In genomic region chrX:45722471-45722870, GRCh38 we compare ENCODE assay signal across 16 cellular contexts.
DNase-seq lines count a peak whose midpoint lies in the region; TF ChIP-seq lines count a peak whose summit lies in the region.
"Had no signal": no experiment of that assay in that cellular context is flagged by ENCODE, and none has a peak within 500 bp of the region (broad histone marks: within the 10 kb centered on the region; RNA-seq: fewer than 3 reads in every experiment).

No MANE protein-coding gene starts in this region.

- H3K27ac Mint-ChIP-seq in HFFc6 = peak overlapping the region; percentile 26; the same call in 1 of the 2 replicates
- H3K27ac Mint-ChIP-seq: CD4-positive, CD25-positive, alpha-beta regulatory T cell; CD8-positive, alpha-beta memory T cell had no signal

- H3K4me2 ChIP-seq in SK-N-SH (no peak overlapping the region), osteoblast (ENCODE audit: insufficient read depth, low read length) (no peak overlapping the region)

- H3K4me3 ChIP-seq in SK-N-SH (ENCODE audit: low read depth in 2 of 2, low read length in 1 of 2) (no peak overlapping the region), fibroblast of mammary gland (ENCODE audit: control insufficient read depth, low read depth, low read length) (no peak overlapping the region), osteoblast (ENCODE audit: insufficient read depth, low read length) (no peak overlapping the region)
- H3K4me3 ChIP-seq: GM23248 had no signal

- peaks cover 16% of the 10 kb centered on the region for H3F3A ChIP-seq in SK-N-SH (replicated peaks; ENCODE audit: insufficient read depth)

- H2AFZ ChIP-seq in SK-N-SH (ENCODE audit: low read depth) (peak overlapping the region; percentile 21; the same call in 1 of the 2 replicates), osteoblast (ENCODE audit: low read length) (no peak overlapping the region)
- H2AFZ ChIP-seq: GM23248 had no signal

- TF ChIP-seq CTCF in HFFc6 (IDR thresholded peaks at IDR 0.05) (no peak), SK-N-SH (IDR thresholded peaks at IDR 0.05) (no peak), fibroblast of mammary gland (conservative IDR thresholded peaks at IDR 0.05; ENCODE audit: control insufficient read depth, insufficient read depth, low read depth, low read length) (no peak), osteoblast (IDR thresholded peaks at IDR 0.05; ENCODE audit: extremely low read depth, low read depth, low read length) (no peak)

- DNase-seq in HFFc6 (no peak), SK-N-SH (no peak), fibroblast of mammary gland (ENCODE audit: low read depth) (peak; percentile 37), osteoblast (ENCODE audit: insufficient read length, low spot score, missing footprints) (peak; percentile 41), NCI-H82 treated with DMSO at 0.1 percent for 48 hours (lab: John Stamatoyannopoulos, UW; ENCODE audit: unreplicated experiment) (no peak)
- no peak for DNase-seq in activated CD4-positive, alpha-beta T cell treated with anti-CD3 and anti-CD28 coated beads, Interleukin-2, amount 50 U/mL, for 1 hour
- no peak for DNase-seq in activated naive CD4-positive, alpha-beta T cell (lab: John Stamatoyannopoulos, UW)
- DNase-seq: BE2C; C1 segment of cervical spinal cord; CD4-positive, CD25-positive, alpha-beta regulatory T cell; CD8-positive, alpha-beta memory T cell; COR-L47; DMS 273 treated with DMSO at 0.1 percent for 48 hours; DMS53; GM23248; HCEC 1CT had no signal

- 44% methylated on average over 3 of the region's 3 CpGs for WGBS in SK-N-SH (ENCODE audit: low lambda C conversion rate)

- H3K9me3 ChIP-seq in SK-N-SH (no peaks in the 10 kb centered on the region), osteoblast (ENCODE audit: low read depth, low read length) (no peaks in the 10 kb centered on the region)
- H3K9me3 ChIP-seq: BE2C had no signal

- CTCF ChIA-PET in SK-N-SH (lab: Yijun Ruan, JAX) = no interaction called here

- H3K36me3 ChIP-seq in SK-N-SH (replicated peaks in 1 of 2; ENCODE audit: control insufficient read depth in 1 of 2, insufficient read depth in 2 of 2, low read length in 1 of 2) (peaks cover 0 to 4% of the 10 kb centered on the region in 2 experiments), osteoblast (ENCODE audit: insufficient read depth, low read length) (no peaks in the 10 kb centered on the region)
- H3K36me3 ChIP-seq: BE2C had no signal

- H3K4me1 ChIP-seq in SK-N-SH (ENCODE audit: control insufficient read depth in 1 of 2, insufficient read depth in 2 of 2, low read depth in 1 of 2, low read length in 1 of 2) (0 out of 4 replicates have a peak, but pooled peaks cover 0 to 4% of the 10 kb centered on the region in 2 experiments), osteoblast (ENCODE audit: insufficient read depth, low read length) (no peaks in the 10 kb centered on the region)
- H3K4me1 ChIP-seq: BE2C had no signal

- H3K36me3 Mint-ChIP-seq in HFFc6 (ENCODE audit: low read depth) = peaks cover 6% of the 10 kb centered on the region; the same call in 1 of the 2 replicates
- H3K36me3 Mint-ChIP-seq: CD4-positive, CD25-positive, alpha-beta regulatory T cell; CD8-positive, alpha-beta memory T cell had no signal

- H3K27ac ChIP-seq in SK-N-SH (ENCODE audit: low read depth in 2 of 2, low read length in 1 of 2) (peak overlapping the region in 1 of 2 experiments; percentile 38; a peak in 2 of 4 replicates), osteoblast (ENCODE audit: low read depth, low read length) (no peak overlapping the region)
- H3K27ac ChIP-seq: GM23248 had no signal

- H4K20me1 ChIP-seq in SK-N-SH (ENCODE audit: insufficient read depth) = no peaks in the 10 kb centered on the region
- H4K20me1 ChIP-seq in osteoblast (ENCODE audit: insufficient read depth, low read length) = no peaks in the 10 kb centered on the region

- no peaks in the 10 kb centered on the region for H3K27me3 Mint-ChIP-seq in HFFc6 (ENCODE audit: insufficient read depth)
- H3K27me3 Mint-ChIP-seq: CD4-positive, CD25-positive, alpha-beta regulatory T cell had no signal

- no peak overlapping the region for H3K9ac ChIP-seq in SK-N-SH
- H3K9ac ChIP-seq: GM23248 had no signal

- no peak for TF ChIP-seq RAD21 in SK-N-SH (IDR thresholded peaks at IDR 0.05; ENCODE audit: low read length)

- no peak; a peak in 1 of 4 replicates for TF ChIP-seq EP300 in SK-N-SH (IDR thresholded peaks at IDR 0.05; ENCODE audit: borderline replicate concordance in 1 of 2, low read depth in 1 of 2, low read length in 1 of 2)

- H3K4me3 Mint-ChIP-seq in HFFc6 = no peak overlapping the region
- H3K4me3 Mint-ChIP-seq: CD4-positive, CD25-positive, alpha-beta regulatory T cell; CD8-positive, alpha-beta memory T cell had no signal

- POLR2A ChIA-PET in SK-N-SH (lab: Yijun Ruan, JAX) = no interaction called here

- peaks cover 23% of the 10 kb centered on the region for H3K4me1 Mint-ChIP-seq in HFFc6 (ENCODE audit: low read depth)
- H3K4me1 Mint-ChIP-seq: CD4-positive, CD25-positive, alpha-beta regulatory T cell; CD8-positive, alpha-beta memory T cell had no signal

- H3K27me3 ChIP-seq in SK-N-SH (ENCODE audit: insufficient read depth) (no peaks in the 10 kb centered on the region), osteoblast (ENCODE audit: insufficient read depth, low read length) (peaks cover 12% of the 10 kb centered on the region)
- H3K27me3 ChIP-seq: BE2C had no signal

- H3K9me3 Mint-ChIP-seq in HFFc6 = peaks cover 7% of the 10 kb centered on the region
- H3K9me3 Mint-ChIP-seq: CD4-positive, CD25-positive, alpha-beta regulatory T cell; CD8-positive, alpha-beta memory T cell had no signal

- H3K9me2 ChIP-seq in SK-N-SH = no peaks in the 10 kb centered on the region

- H3K79me2 ChIP-seq in SK-N-SH (ENCODE audit: insufficient read depth) (peaks cover 4% of the 10 kb centered on the region; the same call in 1 of the 2 replicates), osteoblast (ENCODE audit: insufficient read depth, low read length) (no peaks in the 10 kb centered on the region)

TF ChIP-seq in SK-N-SH, 30 proteins besides CTCF, POLR2A, EP300 and RAD21:
- peak; percentile 31; the same call in 1 of the 2 replicates for TF ChIP-seq TCF12 (IDR thresholded peaks at IDR 0.05)
- no peak for TF ChIP-seq MEF2A (IDR thresholded peaks at IDR 0.05; ENCODE audit: borderline replicate concordance, low read depth)
- 0 out of 2 replicates have a peak, but pooled peaks have one; percentile 21 for TF ChIP-seq MAX (IDR thresholded peaks at IDR 0.05; ENCODE audit: low read depth)
- TF ChIP-seq REST (IDR thresholded peaks at IDR 0.05; ENCODE audit: low read depth, low read length) = no peak
- TF ChIP-seq YY1 (IDR thresholded peaks at IDR 0.05; ENCODE audit: low read depth) = no peak
- TF ChIP-seq FOXM1 (IDR thresholded peaks at IDR 0.05; ENCODE audit: low read depth) = no peak
- no peak for TF ChIP-seq NRF1 (IDR thresholded peaks at IDR 0.05; ENCODE audit: low read depth, low read length)
- no peak for TF ChIP-seq JUND (IDR thresholded peaks at IDR 0.05)
- no peak for TF ChIP-seq FOXJ3 (CRISPR knock-in tag; IDR thresholded peaks at IDR 0.05)
- TF ChIP-seq RXRA (IDR thresholded peaks at IDR 0.05; ENCODE audit: borderline replicate concordance, low read depth) = no peak
- no peak for TF ChIP-seq POLR2AphosphoS5 (IDR thresholded peaks at IDR 0.05; ENCODE audit: low read depth, low read length)
- no peak for TF ChIP-seq GABPA (IDR thresholded peaks at IDR 0.05; ENCODE audit: low read depth)
- peak; percentile 62 for TF ChIP-seq NFIC (IDR thresholded peaks at IDR 0.05; ENCODE audit: borderline replicate concordance)

Comparison
In these comparisons a context has a peak if more than half of its experiments do, and no peak if none do; other contexts are left out.
1. DNase-seq: peak in fibroblast of mammary gland (single experiment) and osteoblast (single experiment); none in HFFc6 (single experiment), SK-N-SH (single experiment), activated CD4-positive, alpha-beta T cell treated with anti-CD3 and anti-CD28 coated beads, Interleukin-2, amount 50 U/mL, for 1 hour (single experiment), NCI-H82 treated with DMSO at 0.1 percent for 48 hours (single experiment) and activated naive CD4-positive, alpha-beta T cell (0 of 4).